16 cellular contexts compared by ENCODE assay signal in the genomic region with DNA sequence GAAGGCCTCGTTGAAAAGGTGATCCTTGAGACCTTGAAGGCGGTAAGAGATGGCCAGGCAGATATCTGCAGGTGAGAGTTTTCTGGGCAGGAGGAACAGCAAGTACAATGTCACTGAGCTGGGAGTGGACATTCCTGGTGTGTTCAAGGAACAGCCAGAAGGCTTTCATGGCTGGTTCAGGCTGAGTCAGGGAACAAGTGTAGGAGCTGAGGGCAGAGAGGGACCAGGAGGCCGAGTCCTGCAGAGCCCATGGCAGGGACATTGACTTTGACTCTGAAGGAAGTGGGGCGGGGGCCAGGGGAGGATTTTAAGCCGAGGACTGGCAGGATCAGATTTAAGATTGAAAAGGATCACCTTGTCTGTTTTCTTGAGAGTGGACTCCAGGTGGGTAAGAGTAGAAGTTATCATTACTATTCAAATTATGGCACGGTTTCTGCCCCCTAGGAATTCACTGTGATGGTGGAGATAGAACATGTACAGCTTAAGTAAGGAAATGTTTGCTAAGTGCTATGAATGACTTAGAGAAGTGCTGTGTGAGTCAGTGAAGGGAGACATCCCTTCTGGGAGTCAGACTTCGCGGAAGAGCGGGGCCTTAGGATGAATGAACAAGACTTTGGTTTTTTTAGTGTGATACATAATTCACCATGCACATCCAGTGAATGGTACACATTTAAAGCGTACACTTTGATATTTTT.
DNase-seq lines count a peak whose midpoint lies in the region; TF ChIP-seq lines count a peak whose summit lies in the region.
"Had no signal": no experiment of that assay in that cellular context is flagged by ENCODE, and none has a peak within 500 bp of the region (broad histone marks: within the 10 kb centered on the region; RNA-seq: fewer than 3 reads in every experiment).

No MANE protein-coding gene starts in this region.

- peaks cover 4% of the 10 kb centered on the region for H3K4me1 Mint-ChIP-seq in progenitor cell of endocrine pancreas (ENCODE audit: low read depth)
- no peaks in the 10 kb centered on the region for H3K4me1 Mint-ChIP-seq in immature natural killer cell
- H3K4me1 Mint-ChIP-seq in activated naive CD4-positive, alpha-beta T cell treated with anti-CD3 and anti-CD28 coated beads, Interleukin-2, amount 10 ng/mL, durations not matched to agents 7 days and 5 days = no peaks in the 10 kb centered on the region
- H3K4me1 Mint-ChIP-seq: CD14-positive monocyte, H9 had no signal

- H3K4me3 Mint-ChIP-seq in progenitor cell of endocrine pancreas (ENCODE audit: low read depth) (no peak overlapping the region), immature natural killer cell (no peak overlapping the region)
- H3K4me3 Mint-ChIP-seq in activated naive CD4-positive, alpha-beta T cell treated with anti-CD3 and anti-CD28 coated beads, Interleukin-2, amount 10 ng/mL, durations not matched to agents 7 days and 5 days = no peak overlapping the region
- H3K4me3 Mint-ChIP-seq: CD14-positive monocyte, H9 had no signal

- DNase-seq in Caki2 (ENCODE audit: low read depth) = peak; percentile 67
- peak; percentile 21 for DNase-seq in M059J (ENCODE audit: low read depth)
- peak; percentile 74 for DNase-seq in kidney epithelial cell (ENCODE audit: low read depth)
- DNase-seq in progenitor cell of endocrine pancreas (ENCODE audit: low spot score, unreplicated experiment) = no peak
- no peak for DNase-seq in immature natural killer cell
- DNase-seq in NCI-H2081 treated with DMSO at 0.1 percent for 48 hours (lab: John Stamatoyannopoulos, UW) = no peak
- no peak for DNase-seq in activated naive CD4-positive, alpha-beta T cell treated with anti-CD3 and anti-CD28 coated beads, Interleukin-2, amount 10 ng/mL, durations not matched to agents 7 days and 5 days
- DNase-seq in activated T-cell treated with anti-CD3 and anti-CD28 coated beads, Interleukin-2, amount 50 U/mL, for 1 hour = no peak
- DNase-seq: AML-193, COR-L47, H9, NCI-H1417, NCI-H1930, NCI-H82 had no signal

- TF ChIP-seq CTCF in kidney epithelial cell (IDR thresholded peaks at IDR 0.05; ENCODE audit: insufficient read depth, low read length, poor library complexity, severe bottlenecking) (no peak), progenitor cell of endocrine pancreas (IDR thresholded peaks at IDR 0.05; ENCODE audit: unreplicated experiment) (no peak)

- no peaks in the 10 kb centered on the region for H3K27me3 ChIP-seq in kidney epithelial cell (ENCODE audit: control insufficient read depth, insufficient read depth, low read length)

- H3K4me3 ChIP-seq in kidney epithelial cell (ENCODE audit: low read depth, low read length) = no peak overlapping the region
- H3K4me3 ChIP-seq: PC-9 had no signal

- in situ Hi-C loops in Caki2 (cut with HindIII; ENCODE audit: low pct_unique_long_range_greater_than_20kb, low sequenced_read_pairs) = no loop called here

- H3K27ac Mint-ChIP-seq in progenitor cell of endocrine pancreas (peak overlapping the region; percentile 39), immature natural killer cell (no peak overlapping the region)
- no peak overlapping the region for H3K27ac Mint-ChIP-seq in activated naive CD4-positive, alpha-beta T cell treated with anti-CD3 and anti-CD28 coated beads, Interleukin-2, amount 10 ng/mL, durations not matched to agents 7 days and 5 days

- no peaks in the 10 kb centered on the region for H3K36me3 ChIP-seq in kidney epithelial cell (ENCODE audit: control insufficient read depth, insufficient read depth, low read length)

- H3K27me3 Mint-ChIP-seq in progenitor cell of endocrine pancreas = no peaks in the 10 kb centered on the region
- peaks cover 0 to 9% (median 2%) of the 10 kb centered on the region in 3 donors for H3K27me3 Mint-ChIP-seq in immature natural killer cell (ENCODE audit: low read depth in 3 of 3)
- H3K27me3 Mint-ChIP-seq in activated naive CD4-positive, alpha-beta T cell treated with anti-CD3 and anti-CD28 coated beads, Interleukin-2, amount 10 ng/mL, durations not matched to agents 7 days and 5 days = no peaks in the 10 kb centered on the region

- CTCF ChIA-PET in activated naive CD4-positive, alpha-beta T cell treated with anti-CD3 and anti-CD28 coated beads, Interleukin-2, amount 10 ng/mL, durations not matched to agents 7 days and 5 days (lab: Charles Lee) = no interaction called here

- H3K9me3 Mint-ChIP-seq in progenitor cell of endocrine pancreas (ENCODE audit: low read depth) (no peaks in the 10 kb centered on the region), immature natural killer cell (no peaks in the 10 kb centered on the region)
- no peaks in the 10 kb centered on the region for H3K9me3 Mint-ChIP-seq in activated naive CD4-positive, alpha-beta T cell treated with anti-CD3 and anti-CD28 coated beads, Interleukin-2, amount 10 ng/mL, durations not matched to agents 7 days and 5 days
- H3K9me3 Mint-ChIP-seq: H9 had no signal

- H3K36me3 Mint-ChIP-seq in progenitor cell of endocrine pancreas (ENCODE audit: insufficient read depth) (no peaks in the 10 kb centered on the region), immature natural killer cell (no peaks in the 10 kb centered on the region)
- no peaks in the 10 kb centered on the region for H3K36me3 Mint-ChIP-seq in activated naive CD4-positive, alpha-beta T cell treated with anti-CD3 and anti-CD28 coated beads, Interleukin-2, amount 10 ng/mL, durations not matched to agents 7 days and 5 days
- H3K36me3 Mint-ChIP-seq: CD14-positive monocyte had no signal

Comparison
In these comparisons a context has a peak if more than half of its experiments do, and no peak if none do; other contexts are left out.
1. DNase-seq: peak in Caki2 (single experiment), M059J (single experiment) and kidney epithelial cell (single experiment); none in progenitor cell of endocrine pancreas (single experiment), immature natural killer cell (0 of 3), NCI-H2081 treated with DMSO at 0.1 percent for 48 hours (single experiment), activated naive CD4-positive, alpha-beta T cell treated with anti-CD3 and anti-CD28 coated beads, Interleukin-2, amount 10 ng/mL, durations not matched to agents 7 days and 5 days (single experiment) and activated T-cell treated with anti-CD3 and anti-CD28 coated beads, Interleukin-2, amount 50 U/mL, for 1 hour (single experiment).